In the genomic region with DNA sequence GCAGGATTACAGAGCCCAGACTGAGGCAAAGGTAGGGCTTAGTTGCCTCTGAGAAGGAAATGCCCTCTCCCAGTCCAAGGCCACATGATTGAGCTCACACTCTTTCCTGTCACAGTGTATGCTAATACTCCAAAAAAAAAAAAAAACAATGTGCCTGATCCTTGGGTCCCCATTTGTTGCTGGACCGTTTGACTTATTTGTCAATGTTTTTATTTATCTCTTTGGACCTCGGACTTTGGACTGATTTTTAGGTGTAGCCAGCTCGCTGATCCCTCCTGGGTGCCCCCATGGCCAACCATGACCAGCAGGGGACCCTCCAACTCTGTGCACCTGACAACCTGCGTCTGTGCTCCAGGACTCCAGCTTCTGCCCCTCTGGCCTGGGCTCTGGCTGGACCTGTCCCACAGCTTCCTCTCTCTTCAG, we compare ENCODE assay signal across 15 cellular contexts. TPM values are rescaled to one million over a fixed set of nuclear protein-coding genes. Genes with fewer than 3 reads are reported as not detected.
A peak's percentile ranks its signal among the peaks of the same experiment; 100 is the strongest.
DNase-seq lines count a peak whose midpoint lies in the region; ATAC-seq, FAIRE-seq and TF ChIP-seq lines count a peak whose summit lies in the region.
"Had no signal": no experiment of that assay in that cellular context is flagged by ENCODE, and none has a peak within 500 bp of the region (broad histone marks: within the 10 kb centered on the region; RNA-seq: fewer than 3 reads in every experiment).

No MANE protein-coding gene starts in this region.

- no peaks in the 10 kb centered on the region for H3K79me2 ChIP-seq in GM12878 (ENCODE audit: control insufficient read depth, insufficient read depth, low read length)
- H3K79me2 ChIP-seq in osteoblast (ENCODE audit: insufficient read depth, low read length): no peaks in the 10 kb centered on the region

- no peak for TF ChIP-seq POLR2A in GM12878 (IDR thresholded peaks at IDR 0.05; ENCODE audit: low read depth, low read length)

- TF ChIP-seq CTCF in GM10266 (IDR thresholded peaks at IDR 0.05; ENCODE audit: control insufficient read depth, insufficient read depth, low read depth, missing control alignments): peak; percentile 32
- TF ChIP-seq CTCF in GM12878 (IDR thresholded peaks at IDR 0.05 in 2 of 3, conservative IDR thresholded peaks at IDR 0.05 in 1 of 3; ENCODE audit: control insufficient read depth in 2 of 3, extremely low read depth in 1 of 3, insufficient read depth in 1 of 3, low read depth in 3 of 3, low read length in 3 of 3): peak; percentile 36 to 46 (median 39); a peak in 5 of 6 replicates
- TF ChIP-seq CTCF in osteocyte (IDR thresholded peaks at IDR 0.05): no peak
- TF ChIP-seq CTCF in osteoblast (IDR thresholded peaks at IDR 0.05; ENCODE audit: extremely low read depth, low read depth, low read length): no peak

- no peak overlapping the region for H3K27ac Mint-ChIP-seq in osteocyte (ENCODE audit: unreplicated experiment)
- H3K27ac Mint-ChIP-seq: CD4-positive, CD25-positive, alpha-beta regulatory T cell had no signal

- peaks cover 6% of the 10 kb centered on the region; the same call in 1 of the 2 replicates for H3K4me1 ChIP-seq in GM12878 (ENCODE audit: control insufficient read depth, insufficient read depth, low read length)
- H3K4me1 ChIP-seq in osteoblast (ENCODE audit: insufficient read depth, low read length): no peaks in the 10 kb centered on the region

- H3K9me3 ChIP-seq in GM12878 (replicated peaks; ENCODE audit: control insufficient read depth, insufficient read depth, low read length) (no peaks in the 10 kb centered on the region; the same call in 1 of the 3 replicates), osteoblast (ENCODE audit: low read depth, low read length) (no peaks in the 10 kb centered on the region)

- intact Hi-C loops in GM12878 (cut with micrococcal nuclease; ENCODE audit: unreplicated experiment) (no loop called here), Right ventricle myocardium inferior (cut with DNase I) (no loop called here)

- no peaks in the 10 kb centered on the region for H3K4me1 Mint-ChIP-seq in osteocyte (ENCODE audit: unreplicated experiment)
- H3K4me1 Mint-ChIP-seq: CD4-positive, CD25-positive, alpha-beta regulatory T cell had no signal

- peak; percentile 71 for TF ChIP-seq RAD21 in GM12878 (IDR thresholded peaks at IDR 0.05; ENCODE audit: insufficient read depth, low read depth, low read length)

- H3K9ac ChIP-seq in GM12878 (ENCODE audit: control insufficient read depth, insufficient read depth, low read length): no peak overlapping the region

- no peaks in the 10 kb centered on the region for H3K36me3 ChIP-seq in GM12878 (ENCODE audit: control insufficient read depth in 2 of 2, insufficient read depth in 2 of 2, low read length in 1 of 2)
- H3K36me3 ChIP-seq in osteoblast (ENCODE audit: insufficient read depth, low read length): no peaks in the 10 kb centered on the region

- RAD21 ChIA-PET in GM12878 (lab: Charles Lee; ENCODE audit: unreplicated experiment): interaction anchor here (0.6 to 17.2 kb wide), 14 partner anchors 9 to 166 kb away, joined by 3 to 342 read pairs (median 4); a partner anchor contains a TSS

- no peaks in the 10 kb centered on the region for H3K27me3 Mint-ChIP-seq in osteocyte (ENCODE audit: unreplicated experiment)
- H3K27me3 Mint-ChIP-seq: central memory CD8-positive, alpha-beta T cell had no signal

- BruUV-seq in GM12878 (replicated peaks; lab: Mats Ljungman, UMichigan): no TSS peak

- no peak for DNase-seq in GM10266 (ENCODE audit: extremely low spot score)
- peak; percentile 43 for DNase-seq in HuH-7 (ENCODE audit: low spot score)
- DNase-seq in GM12878 (ENCODE audit: low read depth, low spot score): no peak
- peak; percentile 66 for DNase-seq in osteocyte (ENCODE audit: extremely low spot score, unreplicated experiment)
- no peak for DNase-seq in Right ventricle myocardium inferior (ENCODE audit: missing footprints)
- DNase-seq in osteoblast (ENCODE audit: insufficient read length, low spot score, missing footprints): no peak
- DNase-seq: activated T-cell treated with anti-CD3 and anti-CD28 coated beads for 4 hours; CD4-positive, CD25-positive, alpha-beta regulatory T cell; NCI-H2029; SIG-M5 had no signal

- TF ChIP-seq EP300 in GM12878 (IDR thresholded peaks at IDR 0.05; ENCODE audit: borderline replicate concordance in 1 of 2, control insufficient read depth in 1 of 2, low read depth in 2 of 2, low read length in 2 of 2): no peak

- H3K9me3 Mint-ChIP-seq in osteocyte (ENCODE audit: unreplicated experiment): no peaks in the 10 kb centered on the region
- H3K9me3 Mint-ChIP-seq: central memory CD8-positive, alpha-beta T cell; naive thymus-derived CD8-positive, alpha-beta T cell had no signal

- H3K4me3 ChIP-seq in GM12878 (no peak overlapping the region), osteoblast (ENCODE audit: insufficient read depth, low read length) (no peak overlapping the region)

- ATAC-seq in GM12878: peak; percentile 49
- ATAC-seq in GM18511 (IDR thresholded peaks at IDR 0.05; ENCODE audit: unreplicated experiment): no peak
- no peak for ATAC-seq in Right ventricle myocardium inferior
- ATAC-seq: naive thymus-derived CD8-positive, alpha-beta T cell had no signal

- H3K36me3 Mint-ChIP-seq in osteocyte (ENCODE audit: unreplicated experiment): no peaks in the 10 kb centered on the region
- H3K36me3 Mint-ChIP-seq: CD4-positive, CD25-positive, alpha-beta regulatory T cell; naive thymus-derived CD8-positive, alpha-beta T cell had no signal

- H3K27me3 ChIP-seq in GM12878 (replicated peaks in 1 of 2; ENCODE audit: control insufficient read depth in 2 of 2, insufficient read depth in 2 of 2, low read length in 1 of 2): no peaks in the 10 kb centered on the region
- peaks cover 7% of the 10 kb centered on the region for H3K27me3 ChIP-seq in osteoblast (ENCODE audit: insufficient read depth, low read length)

- POLR2A ChIA-PET in GM12878 (lab: Charles Lee): interaction anchor here (0.7 to 1.0 kb wide), 2 partner anchors 9 to 107 kb away, joined by 3 to 4 read pairs; no protein-coding TSS in a partner anchor

- H3K4me2 ChIP-seq in GM12878 (ENCODE audit: control insufficient read depth, insufficient read depth): no peak overlapping the region
- no peak overlapping the region for H3K4me2 ChIP-seq in osteoblast (ENCODE audit: insufficient read depth, low read length)

- no peaks in the 10 kb centered on the region for H4K20me1 ChIP-seq in GM12878 (ENCODE audit: control insufficient read depth, insufficient read depth)
- no peaks in the 10 kb centered on the region for H4K20me1 ChIP-seq in osteoblast (ENCODE audit: insufficient read depth, low read length)

- CTCF ChIA-PET in GM12878 (lab: Yijun Ruan, JAX): interaction anchor here (0.5 to 19.0 kb wide), 17 partner anchors 9 to 732 kb away, joined by 3 to 622 read pairs (median 5); a partner anchor contains a TSS

- no peak overlapping the region for H2AFZ ChIP-seq in GM12878 (ENCODE audit: control insufficient read depth, low read depth, low read length)
- H2AFZ ChIP-seq in osteoblast (ENCODE audit: low read length): no peak overlapping the region

- H3K27ac ChIP-seq in GM12878 (ENCODE audit: control insufficient read depth, insufficient read depth) (no peak overlapping the region), osteoblast (ENCODE audit: low read depth, low read length) (no peak overlapping the region)
- H3K27ac ChIP-seq: epithelial cell of prostate had no signal

- no peak overlapping the region for H3K4me3 Mint-ChIP-seq in osteocyte (ENCODE audit: unreplicated experiment)
- H3K4me3 Mint-ChIP-seq: CD4-positive, CD25-positive, alpha-beta regulatory T cell; central memory CD8-positive, alpha-beta T cell; naive thymus-derived CD8-positive, alpha-beta T cell had no signal

- in situ Hi-C loops in GM12878 (cut with MboI): no loop called here

- WGBS in GM12878 (ENCODE audit: insufficient coverage, insufficient replicate concordance, low lambda C conversion rate, missing lambda C conversion rate): 13% methylated on average over 4 of the region's 4 CpGs

- FAIRE-seq in GM12878 (lab: Jason Lieb, UNC): no peak

- SMC1A ChIA-PET in GM12878 (lab: Charles Lee; ENCODE audit: uncharacterized antibody, unreplicated experiment): interaction anchor here (0.7 to 17.2 kb wide), 13 partner anchors 9 to 744 kb away, joined by 3 to 485 read pairs (median 5); a partner anchor contains a TSS

RNA-seq across cellular contexts. Expression of a gene that starts 0.6 kb away (rescaled TPM):
- total RNA-seq in GM12878 (2013; cell fraction: nucleolus; rRNA removed): not detected in 2 replicates
- not detected in 2 replicates for total RNA-seq in GM12878 (2014; rRNA removed)
- not detected in 2 replicates for total RNA-seq in GM12878 (2014; rRNA removed; fragmentation: Illumina TruSeq; extraction: Trizol)
- not detected in 2 replicates for total RNA-seq in GM12878 (2021)
- not detected for polyA plus RNA-seq in GM12878 (2011; ENCODE audit: low read depth)
- not detected in 2 replicates for polyA plus RNA-seq in GM12878 (2011; rRNA removed)
- polyA plus RNA-seq in GM12878 (2011; cell fraction: cytosol; rRNA removed): not detected in 2 replicates
- polyA plus RNA-seq in GM12878 (2011; cell fraction: nucleus; rRNA removed): not detected in 2 replicates
- polyA plus RNA-seq in GM12878 (2012): not detected in 2 replicates
- not detected in 2 replicates for polyA plus RNA-seq in GM12878 (2014; fragmentation: Illumina TruSeq; extraction: Trizol)
- polyA plus RNA-seq in GM12878 (2014; fragmentation: Nextera tagmentation; extraction: Ambion mirVana): not detected
- polyA plus RNA-seq in GM12878 (2014; rRNA removed): not detected in 2 replicates
- polyA plus RNA-seq in GM12878 (2016; fragmentation: Nextera tagmentation; extraction: Ambion mirVana): not detected
- not detected in 2 replicates for polyA minus RNA-seq in GM12878 (2011; rRNA and poly(A)+ RNA removed)
- polyA minus RNA-seq in GM12878 (2011; cell fraction: cytosol; rRNA and poly(A)+ RNA removed): not detected in 2 replicates
- not detected in 2 replicates for polyA minus RNA-seq in GM12878 (2011; cell fraction: nucleus; rRNA and poly(A)+ RNA removed)
- not detected in 2 replicates for total RNA-seq in osteocyte
- total RNA-seq in Right ventricle myocardium inferior: not detected
- not detected in 2 replicates for total RNA-seq in osteoblast
- total RNA-seq: CD4-positive, CD25-positive, alpha-beta regulatory T cell; naive thymus-derived CD8-positive, alpha-beta T cell; skeletal muscle tissue had no signal
- polyA plus RNA-seq: CD4-positive, CD25-positive, alpha-beta regulatory T cell; naive thymus-derived CD8-positive, alpha-beta T cell had no signal

RNA-seq across cellular contexts. Expression of a gene that starts 4.6 kb away (rescaled TPM):
- not detected in 2 replicates for total RNA-seq in GM12878 (2013; cell fraction: nucleolus; rRNA removed)
- total RNA-seq in GM12878 (2014; rRNA removed): not detected in 2 replicates
- not detected in 2 replicates for total RNA-seq in GM12878 (2014; rRNA removed; fragmentation: Illumina TruSeq; extraction: Trizol)
- not detected in 2 replicates for total RNA-seq in GM12878 (2021)
- not detected for polyA plus RNA-seq in GM12878 (2011; ENCODE audit: low read depth)
- polyA plus RNA-seq in GM12878 (2011; rRNA removed): not detected in 2 replicates
- not detected in 2 replicates for polyA plus RNA-seq in GM12878 (2011; cell fraction: cytosol; rRNA removed)
- polyA plus RNA-seq in GM12878 (2011; cell fraction: nucleus; rRNA removed): not detected in 2 replicates
- not detected in 2 replicates for polyA plus RNA-seq in GM12878 (2012)
- polyA plus RNA-seq in GM12878 (2014; fragmentation: Illumina TruSeq; extraction: Trizol): not detected in 2 replicates
- not detected for polyA plus RNA-seq in GM12878 (2014; fragmentation: Nextera tagmentation; extraction: Ambion mirVana)
- polyA plus RNA-seq in GM12878 (2014; rRNA removed): not detected in 2 replicates
- polyA plus RNA-seq in GM12878 (2016; fragmentation: Nextera tagmentation; extraction: Ambion mirVana): not detected
- polyA minus RNA-seq in GM12878 (2011; rRNA and poly(A)+ RNA removed): not detected in 2 replicates
- polyA minus RNA-seq in GM12878 (2011; cell fraction: cytosol; rRNA and poly(A)+ RNA removed): not detected in 2 replicates
- not detected in 2 replicates for polyA minus RNA-seq in GM12878 (2011; cell fraction: nucleus; rRNA and poly(A)+ RNA removed)
- total RNA-seq in osteocyte: not detected in 2 replicates
- 10.3 TPM for total RNA-seq in Right ventricle myocardium inferior
- not detected in 2 replicates for total RNA-seq in osteoblast
- total RNA-seq: CD4-positive, CD25-positive, alpha-beta regulatory T cell; naive thymus-derived CD8-positive, alpha-beta T cell had no signal
- polyA plus RNA-seq: CD4-positive, CD25-positive, alpha-beta regulatory T cell; naive thymus-derived CD8-positive, alpha-beta T cell had no signal

RNA-seq across cellular contexts. Expression of a gene that starts 19.4 kb away (rescaled TPM):
- not detected in 2 replicates for total RNA-seq in GM12878 (2013; cell fraction: nucleolus; rRNA removed)
- total RNA-seq in GM12878 (2014; rRNA removed) (not detected in 2 replicates), GM12878 (2014; rRNA removed; fragmentation: Illumina TruSeq; extraction: Trizol) (not detected in 2 replicates), GM12878 (2021) (not detected in 2 replicates), osteocyte (not detected in 2 replicates), Right ventricle myocardium inferior (not detected), osteoblast (not detected in 2 replicates)
- polyA plus RNA-seq in GM12878 (2011; ENCODE audit: low read depth): not detected
- polyA plus RNA-seq in GM12878 (2011; rRNA removed) (not detected in 2 replicates), GM12878 (2014; fragmentation: Illumina TruSeq; extraction: Trizol) (0.12 TPM in 1 of 2 replicates, not detected in the other), GM12878 (2014; fragmentation: Nextera tagmentation; extraction: Ambion mirVana) (not detected), GM12878 (2014; rRNA removed) (not detected in 2 replicates), GM12878 (2016; fragmentation: Nextera tagmentation; extraction: Ambion mirVana) (not detected)
- polyA plus RNA-seq in GM12878 (2011; cell fraction: cytosol; rRNA removed): not detected in 2 replicates
- not detected in 2 replicates for polyA plus RNA-seq in GM12878 (2011; cell fraction: nucleus; rRNA removed)
- not detected in 2 replicates for polyA plus RNA-seq in GM12878 (2012)
- not detected in 2 replicates for polyA minus RNA-seq in GM12878 (2011; rRNA and poly(A)+ RNA removed)
- polyA minus RNA-seq in GM12878 (2011; cell fraction: cytosol; rRNA and poly(A)+ RNA removed): not detected in 2 replicates
- not detected in 2 replicates for polyA minus RNA-seq in GM12878 (2011; cell fraction: nucleus; rRNA and poly(A)+ RNA removed)
- total RNA-seq: CD4-positive, CD25-positive, alpha-beta regulatory T cell; naive thymus-derived CD8-positive, alpha-beta T cell; skeletal muscle tissue had no signal
- polyA plus RNA-seq: CD4-positive, CD25-positive, alpha-beta regulatory T cell; naive thymus-derived CD8-positive, alpha-beta T cell had no signal

RNA-seq across cellular contexts. Expression of a gene that starts 35.9 kb away (rescaled TPM):
- not detected in 2 replicates for total RNA-seq in GM12878 (2013; cell fraction: nucleolus; rRNA removed)
- total RNA-seq in GM12878 (2014; rRNA removed) (0.22 and 0.40 TPM in 2 replicates), GM12878 (2014; rRNA removed; fragmentation: Illumina TruSeq; extraction: Trizol) (not detected in 2 replicates), GM12878 (2021) (not detected in 2 replicates), osteocyte (not detected in 2 replicates), Right ventricle myocardium inferior (not detected), osteoblast (not detected in 2 replicates)
- not detected for polyA plus RNA-seq in GM12878 (2011; ENCODE audit: low read depth)
- polyA plus RNA-seq in GM12878 (2011; rRNA removed) (0.62 and 1.0 TPM in 2 replicates), GM12878 (2014; fragmentation: Illumina TruSeq; extraction: Trizol) (0.15 TPM in 1 of 2 replicates, not detected in the other), GM12878 (2014; fragmentation: Nextera tagmentation; extraction: Ambion mirVana) (under 1 TPM in 1 of 2 experiments, not detected in 1; 0.42 TPM), GM12878 (2014; rRNA removed) (0.18 TPM in 1 of 2 replicates, not detected in the other), GM12878 (2016; fragmentation: Nextera tagmentation; extraction: Ambion mirVana) (not detected)
- polyA plus RNA-seq in GM12878 (2011; cell fraction: cytosol; rRNA removed): 1.0 and 2.2 TPM in 2 replicates
- polyA plus RNA-seq in GM12878 (2011; cell fraction: nucleus; rRNA removed): 0.58 TPM in 1 of 2 replicates, not detected in the other
- not detected in 2 replicates for polyA plus RNA-seq in GM12878 (2012)
- 0.80 TPM in 1 of 2 replicates, not detected in the other for polyA minus RNA-seq in GM12878 (2011; rRNA and poly(A)+ RNA removed)
- not detected in 2 replicates for polyA minus RNA-seq in GM12878 (2011; cell fraction: cytosol; rRNA and poly(A)+ RNA removed)
- polyA minus RNA-seq in GM12878 (2011; cell fraction: nucleus; rRNA and poly(A)+ RNA removed): not detected in 2 replicates
- total RNA-seq: CD4-positive, CD25-positive, alpha-beta regulatory T cell; naive thymus-derived CD8-positive, alpha-beta T cell; skeletal muscle tissue had no signal
- polyA plus RNA-seq: CD4-positive, CD25-positive, alpha-beta regulatory T cell; naive thymus-derived CD8-positive, alpha-beta T cell had no signal

RNA-seq across cellular contexts. Expression of a gene that starts 38.4 kb away (rescaled TPM):
- not detected in 2 replicates for total RNA-seq in GM12878 (2013; cell fraction: nucleolus; rRNA removed)
- total RNA-seq in GM12878 (2014; rRNA removed) (not detected in 2 replicates), GM12878 (2014; rRNA removed; fragmentation: Illumina TruSeq; extraction: Trizol) (not detected in 2 replicates), GM12878 (2021) (not detected in 2 replicates), osteocyte (not detected in 2 replicates), Right ventricle myocardium inferior (not detected), osteoblast (not detected in 2 replicates)
- not detected for polyA plus RNA-seq in GM12878 (2011; ENCODE audit: low read depth)
- polyA plus RNA-seq in GM12878 (2011; rRNA removed) (not detected in 2 replicates), GM12878 (2014; fragmentation: Illumina TruSeq; extraction: Trizol) (not detected in 2 replicates), GM12878 (2014; fragmentation: Nextera tagmentation; extraction: Ambion mirVana) (not detected), GM12878 (2014; rRNA removed) (not detected in 2 replicates), GM12878 (2016; fragmentation: Nextera tagmentation; extraction: Ambion mirVana) (not detected)
- not detected in 2 replicates for polyA plus RNA-seq in GM12878 (2011; cell fraction: cytosol; rRNA removed)
- polyA plus RNA-seq in GM12878 (2011; cell fraction: nucleus; rRNA removed): not detected in 2 replicates
- not detected in 2 replicates for polyA plus RNA-seq in GM12878 (2012)
- polyA minus RNA-seq in GM12878 (2011; rRNA and poly(A)+ RNA removed): not detected in 2 replicates
- polyA minus RNA-seq in GM12878 (2011; cell fraction: cytosol; rRNA and poly(A)+ RNA removed): not detected in 2 replicates
- polyA minus RNA-seq in GM12878 (2011; cell fraction: nucleus; rRNA and poly(A)+ RNA removed): not detected in 2 replicates
- total RNA-seq: CD4-positive, CD25-positive, alpha-beta regulatory T cell; naive thymus-derived CD8-positive, alpha-beta T cell; skeletal muscle tissue had no signal
- polyA plus RNA-seq: CD4-positive, CD25-positive, alpha-beta regulatory T cell; naive thymus-derived CD8-positive, alpha-beta T cell had no signal

Comparison
In these comparisons a context has a peak if more than half of its experiments do, and no peak if none do; other contexts are left out.
1. DNase-seq: peak in HuH-7 (single experiment) and osteocyte (single experiment); none in GM10266 (single experiment), GM12878 (single experiment), Right ventricle myocardium inferior (single experiment) and osteoblast (single experiment).
2. CTCF ChIP-seq: peak in GM10266 (single experiment) and GM12878 (3 of 3); none in osteocyte (single experiment) and osteoblast (single experiment).